ENCODE assay signal across 1 cellular context in genomic region chr18:58453913-58454317, GRCh38.
TF ChIP-seq lines count a peak whose summit lies in the region.

No MANE protein-coding gene starts in this region.

TF ChIP-seq in liver, 16 proteins besides CTCF, POLR2A, EP300 and RAD21 (continued from another document):
- TF ChIP-seq ATF3 (IDR thresholded peaks at IDR 0.05) (peak; percentile 84), NR2F2 (IDR thresholded peaks at IDR 0.05) (peak; percentile 45), SP1 (IDR thresholded peaks at IDR 0.05) (no peak), TAF1 (conservative IDR thresholded peaks at IDR 0.05) (no peak), MAX (IDR thresholded peaks at IDR 0.05) (peak; percentile 9), REST (IDR thresholded peaks at IDR 0.05) (peak; percentile 6)
